In genomic region chr1:181341026-181341632, GRCh38 we compare ENCODE assay signal across 34 cellular contexts.
"Had no signal": no experiment of that assay in that cellular context is flagged by ENCODE, and none has a peak within 500 bp of the region (broad histone marks: within the 10 kb centered on the region; RNA-seq: fewer than 3 reads in every experiment).

No MANE protein-coding gene starts in this region.

- H3K4me1 Mint-ChIP-seq: activated CD4-positive, alpha-beta T cell treated with anti-CD3 and anti-CD28 coated beads, Interleukin-2, amount 10 ng/mL, durations not matched to agents 24 days and 14 days; activated CD8-positive, alpha-beta memory T cell treated with anti-CD3 and anti-CD28 coated beads, Interleukin-2, amount 10 ng/mL, durations not matched to agents 7 days and 5 days had no signal

- H3K27me3 Mint-ChIP-seq: activated CD4-positive, alpha-beta T cell treated with anti-CD3 and anti-CD28 coated beads for 36 hours; activated CD8-positive, alpha-beta memory T cell treated with anti-CD3 and anti-CD28 coated beads, Interleukin-2, amount 10 ng/mL, durations not matched to agents 7 days and 5 days; activated naive CD4-positive, alpha-beta T cell treated with anti-CD3 and anti-CD28 coated beads, Interleukin-2, amount 50 U/mL, for 24 hours; activated naive CD8-positive, alpha-beta T cell treated with anti-CD3 and anti-CD28 coated beads for 36 hours had no signal

- H3K27ac ChIP-seq: adrenal gland, body of pancreas, colonic mucosa, dorsolateral prefrontal cortex, esophagus muscularis mucosa, foreskin keratinocyte, gastrocnemius medialis, heart left ventricle had no signal

- H3K4me3 ChIP-seq: adrenal gland, body of pancreas, colonic mucosa, dorsolateral prefrontal cortex, esophagus muscularis mucosa, gastrocnemius medialis, heart left ventricle had no signal

- H3K36me3 ChIP-seq: adrenal gland, colonic mucosa, esophagus muscularis mucosa, gastrocnemius medialis, heart left ventricle had no signal

- H3K36me3 Mint-ChIP-seq: activated CD4-positive, alpha-beta memory T cell treated with anti-CD3 and anti-CD28 coated beads for 36 hours; activated CD8-positive, alpha-beta memory T cell treated with anti-CD3 and anti-CD28 coated beads, Interleukin-2, amount 10 ng/mL, durations not matched to agents 7 days and 5 days; activated naive CD4-positive, alpha-beta T cell treated with anti-CD3 and anti-CD28 coated beads, Interleukin-2, amount 50 U/mL, for 24 hours had no signal

- H3K4me3 Mint-ChIP-seq: activated CD4-positive, alpha-beta memory T cell treated with anti-CD3 and anti-CD28 coated beads for 36 hours; activated CD4-positive, alpha-beta T cell treated with anti-CD3 and anti-CD28 coated beads for 36 hours; activated CD4-positive, alpha-beta T cell treated with anti-CD3 and anti-CD28 coated beads, Interleukin-2, amount 10 ng/mL, durations not matched to agents 24 days and 14 days; activated CD8-positive, alpha-beta memory T cell treated with anti-CD3 and anti-CD28 coated beads, Interleukin-2, amount 10 ng/mL, durations not matched to agents 7 days and 5 days; activated CD8-positive, alpha-beta T cell treated with anti-CD3 and anti-CD28 coated beads, Interleukin-2, amount 10 ng/mL, durations not matched to agents 7 days and 5 days; activated naive CD4-positive, alpha-beta T cell treated with anti-CD3 and anti-CD28 coated beads for 36 hours; activated naive CD4-positive, alpha-beta T cell treated with anti-CD3 and anti-CD28 coated beads, Interleukin-2, amount 50 U/mL, for 24 hours; activated naive CD8-positive, alpha-beta T cell treated with anti-CD3 and anti-CD28 coated beads for 36 hours; activated naive CD8-positive, alpha-beta T cell treated with anti-CD3 and anti-CD28 coated beads, Interleukin-2, amount 50 U/mL, for 24 hours; activated T-helper 1 cell treated with anti-CD3 and anti-CD28 coated beads, Interleukin-12 subunit alpha, Interleukin-12 subunit beta, Interleukin-2, Interleukin-4 antibody, amounts not matched to agents 30 ng/mL and 10 ng/mL and 1 ng/mL, durations not matched to agents 14 hours and 24 hours and 36 hours; dendritic cell treated with granulocyte-macrophage colony-stimulating factor and Interleukin-4, amounts not matched to agents 40 ng/mL and 50 ng/mL, for 4 days had no signal

- ATAC-seq: activated CD4-positive, alpha-beta T cell treated with anti-CD3 and anti-CD28 coated beads for 36 hours; activated CD8-positive, alpha-beta memory T cell treated with anti-CD3 and anti-CD28 coated beads, Interleukin-2, amount 10 ng/mL, durations not matched to agents 7 days and 5 days; activated CD8-positive, alpha-beta T cell treated with anti-CD3 and anti-CD28 coated beads, Interleukin-2, amount 10 ng/mL, durations not matched to agents 7 days and 5 days; activated naive CD8-positive, alpha-beta T cell treated with anti-CD3 and anti-CD28 coated beads, Interleukin-2, amount 50 U/mL, for 24 hours; body of pancreas; foreskin keratinocyte; gastrocnemius medialis; heart left ventricle had no signal

- DNase-seq: activated CD4-positive, alpha-beta memory T cell treated with anti-CD3 and anti-CD28 coated beads for 36 hours; activated CD4-positive, alpha-beta T cell treated with anti-CD3 and anti-CD28 coated beads for 36 hours; activated CD4-positive, alpha-beta T cell treated with anti-CD3 and anti-CD28 coated beads, Interleukin-2, amount 10 ng/mL, durations not matched to agents 24 days and 14 days; activated CD4-positive, CD25-positive, alpha-beta regulatory T cell; activated CD4-positive, CD25-positive, alpha-beta regulatory T cell treated with anti-CD3 and anti-CD28 coated beads, Interleukin-2, amount 50 U/mL, for 72 hours; activated CD8-positive, alpha-beta memory T cell treated with anti-CD3 and anti-CD28 coated beads, Interleukin-2, amount 10 ng/mL, durations not matched to agents 7 days and 5 days; activated CD8-positive, alpha-beta memory T cell treated with anti-CD3 and anti-CD28 coated beads, Interleukin-2, amount 50 U/mL, for 4 hours; activated CD8-positive, alpha-beta T cell treated with anti-CD3 and anti-CD28 coated beads, Interleukin-2, amount 10 ng/mL, durations not matched to agents 7 days and 5 days; activated effector memory CD4-positive, alpha-beta T cell treated with anti-CD3 and anti-CD28 coated beads, Interleukin-2, amount 50 U/mL, for 16 hours; activated naive CD4-positive, alpha-beta T cell treated with anti-CD3 and anti-CD28 coated beads for 36 hours; activated naive CD8-positive, alpha-beta T cell treated with anti-CD3 and anti-CD28 coated beads for 36 hours; activated naive CD8-positive, alpha-beta T cell treated with anti-CD3 and anti-CD28 coated beads, Interleukin-2, amount 50 U/mL, for 24 hours; activated T-cell treated with anti-CD3 and anti-CD28 coated beads, Interleukin-2, amount 50 U/mL, for 1 hour; activated T-cell treated with anti-CD3 and anti-CD28 coated beads, Interleukin-2, amount 50 U/mL, for 48 hours; adrenal gland; amygdala; aorta; body of pancreas; central memory CD4-positive, alpha-beta T cell; cerebellar nuclear complex; colonic mucosa; dorsolateral prefrontal cortex; effector memory CD4-positive, alpha-beta T cell; erythroblast; foreskin keratinocyte; gastrocnemius medialis; glutamatergic neuron; heart left ventricle; T-helper 2 cell had no signal

- H3K27me3 ChIP-seq: adrenal gland, body of pancreas, colonic mucosa, esophagus muscularis mucosa, foreskin keratinocyte, gastrocnemius medialis had no signal

- H3K27ac Mint-ChIP-seq: activated CD4-positive, alpha-beta memory T cell treated with anti-CD3 and anti-CD28 coated beads for 36 hours; activated CD4-positive, alpha-beta T cell treated with anti-CD3 and anti-CD28 coated beads for 36 hours; activated CD4-positive, alpha-beta T cell treated with anti-CD3 and anti-CD28 coated beads, Interleukin-2, amount 10 ng/mL, durations not matched to agents 24 days and 14 days; activated CD8-positive, alpha-beta memory T cell treated with anti-CD3 and anti-CD28 coated beads, Interleukin-2, amount 10 ng/mL, durations not matched to agents 7 days and 5 days; activated CD8-positive, alpha-beta T cell treated with anti-CD3 and anti-CD28 coated beads, Interleukin-2, amount 10 ng/mL, durations not matched to agents 7 days and 5 days; activated naive CD4-positive, alpha-beta T cell treated with anti-CD3 and anti-CD28 coated beads for 36 hours; activated naive CD4-positive, alpha-beta T cell treated with anti-CD3 and anti-CD28 coated beads, Interleukin-2, amount 50 U/mL, for 24 hours; activated naive CD8-positive, alpha-beta T cell treated with anti-CD3 and anti-CD28 coated beads for 36 hours; activated naive CD8-positive, alpha-beta T cell treated with anti-CD3 and anti-CD28 coated beads, Interleukin-2, amount 50 U/mL, for 24 hours; activated T-helper 1 cell treated with anti-CD3 and anti-CD28 coated beads, Interleukin-12 subunit alpha, Interleukin-12 subunit beta, Interleukin-2, Interleukin-4 antibody, amounts not matched to agents 30 ng/mL and 10 ng/mL and 1 ng/mL, durations not matched to agents 14 hours and 24 hours and 36 hours; activated T-helper 2 cell treated with anti-CD3 and anti-CD28 coated beads, Interferon-gamma antibody, Interleukin-2, Interleukin-4, amounts not matched to agents 10 μg/mL and 5 μg/mL and 100 μg/mL, durations not matched to agents 14 hours and 24 hours and 36 hours; dendritic cell treated with granulocyte-macrophage colony-stimulating factor and Interleukin-4, amounts not matched to agents 40 ng/mL and 50 ng/mL, for 4 days had no signal

- H3K4me1 ChIP-seq: adrenal gland, body of pancreas, colonic mucosa, esophagus muscularis mucosa, foreskin keratinocyte, gastrocnemius medialis, heart left ventricle had no signal

- H3K9me3 Mint-ChIP-seq: activated naive CD4-positive, alpha-beta T cell treated with anti-CD3 and anti-CD28 coated beads, Interleukin-2, amount 50 U/mL, for 24 hours; activated T-helper 1 cell treated with anti-CD3 and anti-CD28 coated beads, Interleukin-12 subunit alpha, Interleukin-12 subunit beta, Interleukin-2, Interleukin-4 antibody, amounts not matched to agents 30 ng/mL and 10 ng/mL and 1 ng/mL, durations not matched to agents 14 hours and 24 hours and 36 hours; activated T-helper 2 cell treated with anti-CD3 and anti-CD28 coated beads, Interferon-gamma antibody, Interleukin-2, Interleukin-4, amounts not matched to agents 10 μg/mL and 5 μg/mL and 100 μg/mL, durations not matched to agents 14 hours and 24 hours and 36 hours had no signal
